Comparison of ENCODE assay signal across 1 cellular context in genomic region chr17:18968945-18969887, GRCh38.
TF ChIP-seq lines count a peak whose summit lies in the region.

No MANE protein-coding gene starts in this region.

TF ChIP-seq in HEK293, 187 proteins besides CTCF, POLR2A, EP300 and RAD21 (continued from another document and continues in another):
- no peak for TF ChIP-seq ZNF280D (tag by site-specific recombination; IDR thresholded peaks at IDR 0.05)
- TF ChIP-seq SP7 (tag by site-specific recombination; IDR thresholded peaks at IDR 0.05): peak; percentile 12; the same call in 1 of the 2 replicates
- no peak for TF ChIP-seq ZFP37 (tag by site-specific recombination; IDR thresholded peaks at IDR 0.05)
- no peak for TF ChIP-seq ZNF629 (tag by site-specific recombination; IDR thresholded peaks at IDR 0.05)
- peak; percentile 33; the same call in 1 of the 2 replicates for TF ChIP-seq EGR2 (tag by site-specific recombination; IDR thresholded peaks at IDR 0.05; ENCODE audit: low read depth)
- TF ChIP-seq ZNF623 (tag by site-specific recombination; IDR thresholded peaks at IDR 0.05): no peak
- peak; percentile 58 for TF ChIP-seq ZFHX2 (tag by site-specific recombination; conservative IDR thresholded peaks at IDR 0.05)
- TF ChIP-seq ZNF610 (tag by site-specific recombination; IDR thresholded peaks at IDR 0.05; ENCODE audit: borderline replicate concordance): no peak
- TF ChIP-seq SP3 (tag by site-specific recombination; IDR thresholded peaks at IDR 0.05): no peak
- peak; percentile 94 for TF ChIP-seq KLF1 (tag by site-specific recombination; IDR thresholded peaks at IDR 0.05)
- TF ChIP-seq GLIS1 (tag by site-specific recombination; IDR thresholded peaks at IDR 0.05): peak; percentile 76
- TF ChIP-seq PRDM10 (tag by site-specific recombination; IDR thresholded peaks at IDR 0.05): no peak
- TF ChIP-seq OSR2 (tag by site-specific recombination; IDR thresholded peaks at IDR 0.05): no peak
- no peak for TF ChIP-seq ZNF214 (tag by site-specific recombination; IDR thresholded peaks at IDR 0.05; ENCODE audit: borderline replicate concordance)
- no peak for TF ChIP-seq ZNF221 (tag by site-specific recombination; IDR thresholded peaks at IDR 0.05; ENCODE audit: borderline replicate concordance)
- TF ChIP-seq ZNF138 (tag by site-specific recombination; IDR thresholded peaks at IDR 0.05; ENCODE audit: borderline replicate concordance): no peak
- TF ChIP-seq ZNF843 (tag by site-specific recombination; IDR thresholded peaks at IDR 0.05): no peak
- TF ChIP-seq ZNF707 (tag by site-specific recombination; IDR thresholded peaks at IDR 0.05): no peak
- no peak for TF ChIP-seq ZNF792 (tag by site-specific recombination; IDR thresholded peaks at IDR 0.05)
- peak; percentile 98 for TF ChIP-seq ZIC2 (tag by site-specific recombination; IDR thresholded peaks at IDR 0.05)
- no peak for TF ChIP-seq TRIM28 (IDR thresholded peaks at IDR 0.05; ENCODE audit: borderline replicate concordance, low read length)
- TF ChIP-seq ZNF747 (tag by site-specific recombination; IDR thresholded peaks at IDR 0.05): no peak
- TF ChIP-seq ZNF571 (tag by site-specific recombination; IDR thresholded peaks at IDR 0.05): no peak
- no peak for TF ChIP-seq SETDB1 (IDR thresholded peaks at IDR 0.05; ENCODE audit: insufficient read length, low read length)
- TF ChIP-seq HIC1 (tag by site-specific recombination; IDR thresholded peaks at IDR 0.05): 0 out of 2 replicates have a peak, but pooled peaks have one; percentile 27
- no peak for TF ChIP-seq KLF10 (tag by site-specific recombination; IDR thresholded peaks at IDR 0.05)
- no peak for TF ChIP-seq ZNF184 (tag by site-specific recombination; IDR thresholded peaks at IDR 0.05)
- TF ChIP-seq ZNF558 (tag by site-specific recombination; IDR thresholded peaks at IDR 0.05): no peak
- no peak for TF ChIP-seq TSHZ1 (tag by site-specific recombination; IDR thresholded peaks at IDR 0.05; ENCODE audit: borderline replicate concordance)
- no peak for TF ChIP-seq ZNF560 (tag by site-specific recombination; IDR thresholded peaks at IDR 0.05; ENCODE audit: borderline replicate concordance)
- no peak for TF ChIP-seq KLF16 (tag by site-specific recombination; IDR thresholded peaks at IDR 0.05)
- no peak for TF ChIP-seq ZFP69B (tag by site-specific recombination; IDR thresholded peaks at IDR 0.05)
- no peak for TF ChIP-seq ZNF280C (tag by site-specific recombination; IDR thresholded peaks at IDR 0.05)
- TF ChIP-seq YY1 (tag by site-specific recombination; IDR thresholded peaks at IDR 0.05): no peak
- TF ChIP-seq PRDM2 (tag by site-specific recombination; IDR thresholded peaks at IDR 0.05; ENCODE audit: borderline replicate concordance): no peak
- TF ChIP-seq ZSCAN30 (tag by site-specific recombination; IDR thresholded peaks at IDR 0.05): no peak
